Comparison of ENCODE assay signal across 8 cellular contexts in the genomic region with DNA sequence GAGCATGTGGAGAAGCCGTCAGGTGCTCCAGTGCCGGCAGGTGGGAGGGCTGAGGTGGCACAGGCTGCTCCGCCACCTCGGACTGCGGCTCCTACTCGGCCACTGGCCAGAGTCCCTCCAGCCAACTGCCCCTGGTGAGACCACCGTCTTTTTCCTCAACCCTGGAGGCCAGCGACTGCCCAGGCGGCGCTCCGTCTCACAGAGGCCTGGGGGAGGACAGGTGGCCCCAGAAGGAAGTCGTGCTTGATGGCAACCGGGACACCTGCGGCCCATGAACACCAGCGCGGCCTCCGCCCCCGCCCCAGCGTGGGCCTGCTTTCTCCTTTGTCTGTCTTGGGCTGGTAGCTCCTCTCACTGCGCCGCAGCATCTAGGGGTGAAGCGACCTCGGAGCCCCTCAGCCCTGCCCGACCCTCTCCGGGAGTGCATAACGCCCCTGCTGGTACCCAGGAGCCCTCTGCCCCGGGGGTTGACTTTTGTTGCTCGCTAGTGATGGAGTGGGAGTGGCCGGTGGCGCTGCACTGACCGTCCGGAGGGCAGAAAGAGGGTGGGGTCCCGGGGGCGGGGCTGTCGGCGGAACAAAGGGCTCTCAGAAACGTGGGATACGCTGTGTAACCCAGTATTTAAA. TPM values are rescaled to one million over a fixed set of nuclear protein-coding genes. Genes with fewer than 3 reads are reported as not detected.
A peak's percentile ranks its signal among the peaks of the same experiment; 100 is the strongest.
DNase-seq lines count a peak whose midpoint lies in the region; ATAC-seq and TF ChIP-seq lines count a peak whose summit lies in the region.

No MANE protein-coding gene starts in this region.

- ATAC-seq in GM19452 (IDR thresholded peaks at IDR 0.05; ENCODE audit: unreplicated experiment) (no peak), HG02571 (IDR thresholded peaks at IDR 0.05; ENCODE audit: unreplicated experiment) (no peak)

- peaks cover 26% of the 10 kb centered on the region for H3K36me3 ChIP-seq in NT2/D1 (ENCODE audit: insufficient read depth, insufficient read length, low read length)

- peak overlapping the region; percentile 87 for H3K4me3 Mint-ChIP-seq in progenitor cell of endocrine pancreas (ENCODE audit: low read depth)

- peaks cover 36% of the 10 kb centered on the region for H3K27me3 ChIP-seq in NT2/D1 (ENCODE audit: insufficient read depth, insufficient read length)

- no peaks in the 10 kb centered on the region for H3K4me1 ChIP-seq in NT2/D1 (ENCODE audit: insufficient read depth, insufficient read length)

- H3K9ac ChIP-seq in NT2/D1 (ENCODE audit: insufficient read length, low read depth) = peak overlapping the region; percentile 86

- no peaks in the 10 kb centered on the region for H3K9me3 Mint-ChIP-seq in progenitor cell of endocrine pancreas (ENCODE audit: low read depth)

- DNase-seq in stimulated activated CD4-positive, alpha-beta T cell treated with anti-CD3 and anti-CD28 coated beads, Interleukin-4, amount 100 ng/mL, for 1 hour = peak; percentile 23
- DNase-seq in stimulated activated CD4-positive, alpha-beta T cell treated with anti-CD3 and anti-CD28 coated beads, Interleukin-1b, Interleukin-23, amount 100 ng/mL, for 48 hours = no peak
- DNase-seq in NT2/D1 (ENCODE audit: low read depth, low spot score) (no peak), ecto neural progenitor cell (ENCODE audit: low spot score) (peak; percentile 91), progenitor cell of endocrine pancreas (ENCODE audit: low spot score, unreplicated experiment) (peak; percentile 65), foreskin fibroblast (no peak)

- H3K27me3 Mint-ChIP-seq in progenitor cell of endocrine pancreas = peaks cover 13% of the 10 kb centered on the region

- peaks cover 34% of the 10 kb centered on the region for H3K4me1 Mint-ChIP-seq in progenitor cell of endocrine pancreas (ENCODE audit: low read depth)

- H3K27ac Mint-ChIP-seq in progenitor cell of endocrine pancreas = peak overlapping the region; percentile 96

- no peaks in the 10 kb centered on the region for H3K9me3 ChIP-seq in NT2/D1 (ENCODE audit: insufficient read depth, low read length)

- peak overlapping the region; percentile 67 for H3K4me3 ChIP-seq in NT2/D1 (ENCODE audit: insufficient read length, low read depth)
- no peak overlapping the region for H3K4me3 ChIP-seq in foreskin fibroblast (ENCODE audit: low read depth in 1 of 2, low read length in 2 of 2)

- peak; percentile 15 for TF ChIP-seq CTCF in progenitor cell of endocrine pancreas (IDR thresholded peaks at IDR 0.05; ENCODE audit: unreplicated experiment)
- TF ChIP-seq CTCF in foreskin fibroblast (IDR thresholded peaks at IDR 0.05; ENCODE audit: low read depth, low read length) = no peak

- peaks cover 16% of the 10 kb centered on the region for H3K36me3 Mint-ChIP-seq in progenitor cell of endocrine pancreas (ENCODE audit: insufficient read depth)

RNA-seq across cellular contexts. Expression of a gene that starts 0.7 kb away (rescaled TPM):
- total RNA-seq in progenitor cell of endocrine pancreas = 268 and 276 TPM in 2 replicates

RNA-seq across cellular contexts. Expression of a gene that starts 30.6 kb away (rescaled TPM):
- 17.7 and 18.9 TPM in 2 replicates for total RNA-seq in progenitor cell of endocrine pancreas

Comparison
In these comparisons a context has a peak if more than half of its experiments do, and no peak if none do; other contexts are left out.
1. DNase-seq: peak in stimulated activated CD4-positive, alpha-beta T cell treated with anti-CD3 and anti-CD28 coated beads, Interleukin-4, amount 100 ng/mL, for 1 hour (single experiment), ecto neural progenitor cell (single experiment) and progenitor cell of endocrine pancreas (single experiment); none in stimulated activated CD4-positive, alpha-beta T cell treated with anti-CD3 and anti-CD28 coated beads, Interleukin-1b, Interleukin-23, amount 100 ng/mL, for 48 hours (single experiment), NT2/D1 (single experiment) and foreskin fibroblast (0 of 2).